ENCODE assay signal across 1 cellular context in genomic region chr12:131938082-131938481, GRCh38.
TF ChIP-seq lines count a peak whose summit lies in the region.

No MANE protein-coding gene starts in this region.

TF ChIP-seq in WTC11, 78 proteins besides CTCF, POLR2A, EP300 and RAD21 (continued from another document):
- TF ChIP-seq ZNF281 (CRISPR knock-in tag; IDR thresholded peaks at IDR 0.05) (no peak), SMAD3 (CRISPR knock-in tag; IDR thresholded peaks at IDR 0.05; ENCODE audit: borderline replicate concordance) (no peak), TP53 (CRISPR knock-in tag; IDR thresholded peaks at IDR 0.05) (no peak)
